Comparison of ENCODE assay signal across 20 cellular contexts in the genomic region with DNA sequence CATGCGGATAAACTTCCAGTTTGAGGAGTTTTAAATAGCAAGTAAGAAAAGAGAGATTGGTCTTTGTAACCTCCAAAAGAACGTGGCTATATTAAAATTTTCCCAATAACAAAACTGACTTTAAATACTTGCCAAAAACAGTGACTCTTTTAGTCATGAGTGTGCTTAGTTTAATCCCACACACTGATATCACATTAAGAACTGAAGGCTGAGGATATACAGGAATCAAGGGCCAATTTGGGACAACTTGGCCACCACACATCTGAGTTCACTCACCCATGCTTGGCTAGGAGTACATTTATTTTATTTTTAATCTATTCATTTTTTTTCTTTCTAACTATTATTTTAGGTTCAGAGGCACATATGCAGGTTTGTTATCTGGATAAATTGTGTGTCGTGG.
A peak's percentile ranks its signal among the peaks of the same experiment; 100 is the strongest.
DNase-seq lines count a peak whose midpoint lies in the region; ATAC-seq and TF ChIP-seq lines count a peak whose summit lies in the region.
"Had no signal": no experiment of that assay in that cellular context is flagged by ENCODE, and none has a peak within 500 bp of the region (broad histone marks: within the 10 kb centered on the region; RNA-seq: fewer than 3 reads in every experiment).

No MANE protein-coding gene starts in this region.

- peaks cover 8% of the 10 kb centered on the region; the same call in 1 of the 2 replicates for H3F3A ChIP-seq in GM23248 (ENCODE audit: insufficient read depth)

- H3K9ac ChIP-seq in GM23248, result no peak overlapping the region
- H3K9ac ChIP-seq: KMS-11 had no signal

- H3K27ac Mint-ChIP-seq in type B pancreatic cell, result no peak overlapping the region

- peak; percentile 25 for ATAC-seq in thoracic aorta (ENCODE audit: insufficient number of reproducible peaks, low FRiP score, low read depth)
- ATAC-seq: HCT116 had no signal

- peaks cover 3% of the 10 kb centered on the region for H3K36me3 Mint-ChIP-seq in type B pancreatic cell

- no peak overlapping the region for H2AFZ ChIP-seq in GM23248

- no peak overlapping the region for H3K4me2 ChIP-seq in GM23248 (ENCODE audit: unreplicated experiment)
- H3K4me2 ChIP-seq: KMS-11 had no signal

- no peak for TF ChIP-seq CTCF in fibroblast of the aortic adventitia (IDR thresholded peaks at IDR 0.05; ENCODE audit: insufficient read depth, low read length)
- TF ChIP-seq CTCF in right atrium auricular region (IDR thresholded peaks at IDR 0.05), result no peak
- no peak for TF ChIP-seq CTCF in thoracic aorta (IDR thresholded peaks at IDR 0.05)
- no peak for TF ChIP-seq CTCF in brain microvascular endothelial cell (IDR thresholded peaks at IDR 0.05; ENCODE audit: low read depth, low read length, missing control alignments)
- TF ChIP-seq CTCF in type B pancreatic cell (conservative IDR thresholded peaks at IDR 0.05), result no peak

- H3K9me3 ChIP-seq in GM23248 (ENCODE audit: low read depth) (no peaks in the 10 kb centered on the region), right atrium auricular region (no peaks in the 10 kb centered on the region), thoracic aorta (no peaks in the 10 kb centered on the region)

- H3K27ac ChIP-seq in GM23248 (no peak overlapping the region), right atrium auricular region (peak overlapping the region; percentile 57 to 65), thoracic aorta (peak overlapping the region; percentile 8 to 15), brain microvascular endothelial cell (no peak overlapping the region)
- H3K27ac ChIP-seq: KMS-11 had no signal

- H3K4me3 ChIP-seq in GM23248 (no peak overlapping the region), fibroblast of the aortic adventitia (ENCODE audit: low read depth, low read length) (no peak overlapping the region), right atrium auricular region (no peak overlapping the region), thoracic aorta (no peak overlapping the region), brain microvascular endothelial cell (ENCODE audit: low read depth, low read length) (no peak overlapping the region)

- H3K9me2 ChIP-seq in GM23248 (ENCODE audit: insufficient read depth), result no peaks in the 10 kb centered on the region

- H3K36me3 ChIP-seq in GM23248 (ENCODE audit: low read depth) (0 out of 2 replicates have a peak, but pooled peaks cover 5% of the 10 kb centered on the region), right atrium auricular region (no peaks in the 10 kb centered on the region), thoracic aorta (no peaks in the 10 kb centered on the region), brain microvascular endothelial cell (replicated peaks) (peaks cover 2% of the 10 kb centered on the region)

- DNase-seq in GM23248 (peak; percentile 17), fibroblast of the aortic adventitia (ENCODE audit: low read depth) (peak; percentile 22), right atrium auricular region (ENCODE audit: low spot score) (no peak), thoracic aorta (ENCODE audit: low spot score) (no peak), brain microvascular endothelial cell (no peak), EL (no peak), type B pancreatic cell (ENCODE audit: extremely low spot score, unreplicated experiment) (no peak)
- DNase-seq: AML-193, C1 segment of cervical spinal cord, DMS53, GF-D8, IMR-90, MV-4-11, NCI-H1105 treated with DMSO at 0.1 percent for 48 hours, NCI-H2029 treated with DMSO at 0.1 percent for 48 hours, NCI-H226, NCI-H526, OCI-M1 had no signal

- H3K4me1 Mint-ChIP-seq in type B pancreatic cell (ENCODE audit: unreplicated experiment), result peaks cover 12% of the 10 kb centered on the region

- H3K4me1 ChIP-seq in GM23248 (ENCODE audit: insufficient read depth), result peaks cover 10% of the 10 kb centered on the region
- H3K4me1 ChIP-seq in right atrium auricular region, result peaks cover 0 to 35% of the 10 kb centered on the region in 2 donors
- peaks cover 27 to 59% of the 10 kb centered on the region in 2 donors for H3K4me1 ChIP-seq in thoracic aorta (ENCODE audit: control insufficient read depth in 1 of 2, low read depth in 2 of 2)

- H3K4me3 Mint-ChIP-seq in type B pancreatic cell, result no peak overlapping the region

- no peaks in the 10 kb centered on the region for H3K27me3 Mint-ChIP-seq in type B pancreatic cell

- H4K20me1 ChIP-seq in GM23248 (ENCODE audit: insufficient read depth), result no peaks in the 10 kb centered on the region

- no peaks in the 10 kb centered on the region for H3K9me3 Mint-ChIP-seq in type B pancreatic cell

- H3K27me3 ChIP-seq in GM23248 (replicated peaks; ENCODE audit: insufficient read depth) (no peaks in the 10 kb centered on the region), right atrium auricular region (no peaks in the 10 kb centered on the region), thoracic aorta (replicated peaks; ENCODE audit: insufficient read depth) (no peaks in the 10 kb centered on the region), brain microvascular endothelial cell (replicated peaks) (no peaks in the 10 kb centered on the region)

- 54 to 56% methylated on average over 3 of the region's 3 CpGs for WGBS in GM23248 (ENCODE audit: low coverage in 1 of 2, low lambda C conversion rate in 2 of 2, missing lambda C conversion rate in 2 of 2), 2 experiments

- peaks cover 55% of the 10 kb centered on the region for H3K79me2 ChIP-seq in GM23248 (ENCODE audit: insufficient read depth)

- in situ Hi-C loops in GM23248 (cut with MboI) (no loop called here), brain microvascular endothelial cell (cut with HindIII; ENCODE audit: low pct_ligation_motif_present, low sequenced_read_pairs) (no loop called here)

Comparison
In these comparisons a context has a peak if more than half of its experiments do, and no peak if none do; other contexts are left out.
1. DNase-seq: peak in GM23248 (single experiment) and fibroblast of the aortic adventitia (single experiment); none in right atrium auricular region (single experiment), thoracic aorta (single experiment), brain microvascular endothelial cell (single experiment), EL (single experiment) and type B pancreatic cell (single experiment).
2. H3K27ac ChIP-seq: peak in right atrium auricular region (2 of 2) and thoracic aorta (2 of 2); none in GM23248 (single experiment) and brain microvascular endothelial cell (single experiment).